34 cellular contexts compared by ENCODE assay signal in the genomic region with DNA sequence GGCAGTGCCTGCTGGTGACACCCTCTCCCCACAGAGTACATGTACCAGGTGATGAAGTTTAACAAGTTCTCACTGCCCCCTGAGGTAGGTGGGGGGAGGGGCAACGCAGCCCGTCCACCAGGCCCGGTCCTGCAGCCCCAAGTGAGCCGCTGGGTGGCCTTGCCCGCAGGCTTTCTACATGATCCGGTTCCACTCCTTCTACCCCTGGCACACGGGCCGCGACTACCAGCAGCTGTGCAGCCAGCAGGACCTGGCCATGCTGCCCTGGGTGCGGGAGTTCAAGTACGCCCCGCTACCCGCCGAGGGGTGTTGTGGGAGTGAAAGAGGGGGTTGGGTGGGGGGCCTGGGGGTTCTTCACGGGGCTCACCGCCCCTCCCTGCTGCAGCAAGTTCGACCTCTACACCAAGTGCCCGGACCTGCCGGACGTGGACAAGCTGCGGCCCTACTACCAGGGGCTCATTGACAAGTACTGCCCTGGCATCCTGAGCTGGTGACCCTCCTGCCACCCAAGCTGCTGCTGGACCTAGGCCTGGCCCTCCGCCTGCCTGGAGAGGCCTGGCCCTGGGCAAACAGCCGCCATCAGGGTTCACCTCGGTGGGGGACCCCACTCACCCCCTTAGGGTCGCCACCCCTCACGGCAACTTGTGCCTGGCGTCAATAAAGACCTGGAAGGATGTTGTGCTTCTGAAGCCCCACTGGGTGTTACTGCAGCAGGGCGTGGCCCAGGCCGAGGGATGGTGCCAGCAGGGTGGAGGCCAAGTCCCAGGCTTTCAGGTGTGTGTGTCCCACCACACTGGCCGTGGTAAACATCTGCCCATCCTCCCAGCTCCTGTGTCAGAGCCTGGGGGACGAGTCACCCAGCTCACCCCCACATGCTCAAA. TPM values are rescaled to one million over a fixed set of nuclear protein-coding genes. Genes with fewer than 3 reads are reported as not detected.
"Had no signal": no experiment of that assay in that cellular context is flagged by ENCODE, and none has a peak within 500 bp of the region (broad histone marks: within the 10 kb centered on the region; RNA-seq: fewer than 3 reads in every experiment).

No MANE protein-coding gene starts in this region.

- H3K4me3 Mint-ChIP-seq: activated naive CD4-positive, alpha-beta T cell treated with anti-CD3 and anti-CD28 coated beads for 36 hours; activated naive CD8-positive, alpha-beta T cell treated with anti-CD3 and anti-CD28 coated beads for 36 hours; activated T-helper 1 cell treated with anti-CD3 and anti-CD28 coated beads, Interleukin-12 subunit alpha, Interleukin-12 subunit beta, Interleukin-2, Interleukin-4 antibody, amounts not matched to agents 30 ng/mL and 10 ng/mL and 1 ng/mL, durations not matched to agents 14 hours and 24 hours and 36 hours; effector memory CD8-positive, alpha-beta T cell; mesothelial cell of epicardium; naive B cell; nephron progenitor cell; stimulated activated memory B cell treated with anti-CD40 and anti-IgM and Interleukin-4, amounts not matched to agents 10 μg/mL and 1 μg/mL and 100 μg/mL, for 72 hours; stimulated activated naive CD8-positive, alpha-beta T cell treated with anti-CD3 and anti-CD28 coated beads, Interleukin-15, amount 100 ng/mL, for 72 hours had no signal

- H3K4me3 ChIP-seq: adrenal gland, body of pancreas, colonic mucosa, dorsolateral prefrontal cortex, heart right ventricle, pancreas, prostate gland, sigmoid colon, upper lobe of left lung, vagina had no signal

- H3K9me3 ChIP-seq: adrenal gland, body of pancreas, colonic mucosa, heart right ventricle, pancreas, prostate gland, sigmoid colon, upper lobe of left lung, vagina had no signal

- H3K4me1 Mint-ChIP-seq: mesothelial cell of epicardium had no signal

- H3K4me1 ChIP-seq: adrenal gland, colonic mucosa, foreskin keratinocyte, heart right ventricle, prostate gland, sigmoid colon, vagina had no signal

- H3K27me3 ChIP-seq: adrenal gland, body of pancreas, colonic mucosa, foreskin keratinocyte, pancreas, upper lobe of left lung, vagina had no signal

- H3K27me3 Mint-ChIP-seq: activated naive CD8-positive, alpha-beta T cell treated with anti-CD3 and anti-CD28 coated beads for 36 hours; stimulated activated memory B cell treated with anti-CD40 and anti-IgM and Interleukin-4, amounts not matched to agents 10 μg/mL and 1 μg/mL and 100 μg/mL, for 72 hours had no signal

- H3K27ac Mint-ChIP-seq: activated naive CD4-positive, alpha-beta T cell treated with anti-CD3 and anti-CD28 coated beads for 36 hours; activated naive CD8-positive, alpha-beta T cell treated with anti-CD3 and anti-CD28 coated beads for 36 hours; activated T-helper 1 cell treated with anti-CD3 and anti-CD28 coated beads, Interleukin-12 subunit alpha, Interleukin-12 subunit beta, Interleukin-2, Interleukin-4 antibody, amounts not matched to agents 30 ng/mL and 10 ng/mL and 1 ng/mL, durations not matched to agents 14 hours and 24 hours and 36 hours; effector memory CD8-positive, alpha-beta T cell; mesothelial cell of epicardium; nephron progenitor cell; stimulated activated memory B cell treated with anti-CD40 and anti-IgM and Interleukin-4, amounts not matched to agents 10 μg/mL and 1 μg/mL and 100 μg/mL, for 72 hours; stimulated activated naive CD8-positive, alpha-beta T cell treated with anti-CD3 and anti-CD28 coated beads, Interleukin-15, amount 100 ng/mL, for 72 hours had no signal

- H3K36me3 ChIP-seq: adrenal gland, colonic mucosa, heart right ventricle, pancreas, prostate gland, sigmoid colon, upper lobe of left lung, vagina, WERI-Rb-1 had no signal

- H3K27ac ChIP-seq: adrenal gland, body of pancreas, colonic mucosa, dorsolateral prefrontal cortex, foreskin keratinocyte, heart right ventricle, pancreas, prostate gland, sigmoid colon, upper lobe of left lung, vagina, WERI-Rb-1 had no signal

- H3K9me3 Mint-ChIP-seq: activated naive CD4-positive, alpha-beta T cell treated with anti-CD3 and anti-CD28 coated beads for 36 hours; activated naive CD8-positive, alpha-beta T cell treated with anti-CD3 and anti-CD28 coated beads for 36 hours; activated T-helper 1 cell treated with anti-CD3 and anti-CD28 coated beads, Interleukin-12 subunit alpha, Interleukin-12 subunit beta, Interleukin-2, Interleukin-4 antibody, amounts not matched to agents 30 ng/mL and 10 ng/mL and 1 ng/mL, durations not matched to agents 14 hours and 24 hours and 36 hours; effector memory CD8-positive, alpha-beta T cell; mesothelial cell of epicardium; naive B cell; nephron progenitor cell; stimulated activated memory B cell treated with anti-CD40 and anti-IgM and Interleukin-4, amounts not matched to agents 10 μg/mL and 1 μg/mL and 100 μg/mL, for 72 hours; stimulated activated naive CD8-positive, alpha-beta T cell treated with anti-CD3 and anti-CD28 coated beads, Interleukin-15, amount 100 ng/mL, for 72 hours had no signal

- DNase-seq: activated CD4-positive, alpha-beta T cell treated with anti-CD3 and anti-CD28 coated beads for 48 hours; activated CD4-positive, alpha-beta T cell treated with anti-CD3 and anti-CD28 coated beads, Interleukin-2, amount 50 U/mL, for 48 hours; activated CD8-positive, alpha-beta memory T cell treated with anti-CD3 and anti-CD28 coated beads, Interleukin-2, amount 50 U/mL, for 4 hours; activated effector memory CD4-positive, alpha-beta T cell treated with anti-CD3 and anti-CD28 coated beads, Interleukin-2, amount 50 U/mL, for 16 hours; activated naive CD4-positive, alpha-beta T cell treated with anti-CD3 and anti-CD28 coated beads for 36 hours; activated naive CD8-positive, alpha-beta T cell treated with anti-CD3 and anti-CD28 coated beads for 36 hours; activated T-cell treated with anti-CD3 and anti-CD28 coated beads, Interleukin-2, amount 50 U/mL, for 1 hour; adrenal gland; aorta; body of pancreas; colonic mucosa; dorsolateral prefrontal cortex; effector memory CD8-positive, alpha-beta T cell; foreskin keratinocyte; heart right ventricle; left ventricle myocardium superior; naive B cell; nephron progenitor cell; retina; sigmoid colon; small intestine; stimulated activated CD4-positive, alpha-beta T cell treated with anti-CD3 and anti-CD28 coated beads, Interleukin-4, amount 100 ng/mL, for 24 hours; stimulated activated naive CD8-positive, alpha-beta T cell treated with anti-CD3 and anti-CD28 coated beads, Interleukin-15, amount 100 ng/mL, for 72 hours; substantia nigra; WERI-Rb-1 had no signal

- H3K36me3 Mint-ChIP-seq: activated naive CD8-positive, alpha-beta T cell treated with anti-CD3 and anti-CD28 coated beads for 36 hours; mesothelial cell of epicardium; naive B cell; stimulated activated memory B cell treated with anti-CD40 and anti-IgM and Interleukin-4, amounts not matched to agents 10 μg/mL and 1 μg/mL and 100 μg/mL, for 72 hours had no signal

RNA-seq across cellular contexts. Expression of a gene that starts 2.9 kb away (rescaled TPM):
- total RNA-seq: adrenal gland, aorta, body of pancreas, colonic mucosa, endothelial cell of umbilical vein, foreskin keratinocyte, heart right ventricle, left ventricle myocardium superior, prostate gland, sigmoid colon, upper lobe of left lung, vagina had no signal
- polyA plus RNA-seq: adrenal gland, aorta, endothelial cell of umbilical vein, esophagus, heart right ventricle had no signal

RNA-seq across cellular contexts. Expression of a gene that starts 8.3 kb away (rescaled TPM):
- total RNA-seq: left ventricle myocardium superior, sigmoid colon, vagina had no signal
